ENCODE assay signal across 2 cellular contexts in the genomic region with DNA sequence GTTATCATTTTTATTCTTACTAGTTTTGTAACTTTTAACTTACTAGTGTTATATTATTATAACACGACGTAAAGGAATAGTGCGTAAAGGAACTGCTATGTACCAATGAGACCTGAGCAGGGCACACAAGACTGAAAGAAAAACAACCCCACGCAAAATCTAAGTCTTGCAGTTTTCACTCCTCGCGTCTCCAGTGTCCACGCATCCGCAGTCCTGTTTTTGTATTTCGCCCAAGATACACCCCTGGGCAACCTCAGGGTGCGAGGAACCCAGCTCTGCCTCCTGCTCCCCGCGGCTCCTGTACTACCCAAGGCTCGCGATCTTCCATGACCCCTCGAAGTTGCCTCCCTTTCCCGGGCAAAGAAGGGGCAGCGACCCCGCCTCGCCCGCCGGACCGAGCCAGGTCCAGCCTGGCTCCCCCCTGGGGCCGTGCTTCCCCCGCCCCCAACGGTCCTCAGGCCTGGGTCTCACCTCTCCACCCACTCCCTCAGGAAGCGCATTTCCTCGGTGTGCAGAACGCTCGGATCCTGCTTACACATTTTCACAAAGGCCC.
TF ChIP-seq lines count a peak whose summit lies in the region.

No MANE protein-coding gene starts in this region.

TF ChIP-seq in GM23338, 12 proteins besides CTCF, POLR2A, EP300 and RAD21 (continued from another document):
- TF ChIP-seq ZNF462 (CRISPR knock-in tag; IDR thresholded peaks at IDR 0.05) (no peak), EZH2phosphoT487 (IDR thresholded peaks at IDR 0.05; ENCODE audit: unreplicated experiment) (no peak), POLR2AphosphoS5 (IDR thresholded peaks at IDR 0.05; ENCODE audit: low read depth) (no peak)
- TF ChIP-seq, protein P1, sequence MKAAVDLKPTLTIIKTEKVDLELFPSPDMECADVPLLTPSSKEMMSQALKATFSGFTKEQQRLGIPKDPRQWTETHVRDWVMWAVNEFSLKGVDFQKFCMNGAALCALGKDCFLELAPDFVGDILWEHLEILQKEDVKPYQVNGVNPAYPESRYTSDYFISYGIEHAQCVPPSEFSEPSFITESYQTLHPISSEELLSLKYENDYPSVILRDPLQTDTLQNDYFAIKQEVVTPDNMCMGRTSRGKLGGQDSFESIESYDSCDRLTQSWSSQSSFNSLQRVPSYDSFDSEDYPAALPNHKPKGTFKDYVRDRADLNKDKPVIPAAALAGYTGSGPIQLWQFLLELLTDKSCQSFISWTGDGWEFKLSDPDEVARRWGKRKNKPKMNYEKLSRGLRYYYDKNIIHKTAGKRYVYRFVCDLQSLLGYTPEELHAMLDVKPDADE (IDR thresholded peaks at IDR 0.05), result no peak
TF ChIP-seq in GM23338: peak in this region for 0.

TF ChIP-seq in neural cell, 6 proteins besides CTCF, POLR2A, EP300 and RAD21 (continued from another document):
- TF ChIP-seq, protein P2, sequence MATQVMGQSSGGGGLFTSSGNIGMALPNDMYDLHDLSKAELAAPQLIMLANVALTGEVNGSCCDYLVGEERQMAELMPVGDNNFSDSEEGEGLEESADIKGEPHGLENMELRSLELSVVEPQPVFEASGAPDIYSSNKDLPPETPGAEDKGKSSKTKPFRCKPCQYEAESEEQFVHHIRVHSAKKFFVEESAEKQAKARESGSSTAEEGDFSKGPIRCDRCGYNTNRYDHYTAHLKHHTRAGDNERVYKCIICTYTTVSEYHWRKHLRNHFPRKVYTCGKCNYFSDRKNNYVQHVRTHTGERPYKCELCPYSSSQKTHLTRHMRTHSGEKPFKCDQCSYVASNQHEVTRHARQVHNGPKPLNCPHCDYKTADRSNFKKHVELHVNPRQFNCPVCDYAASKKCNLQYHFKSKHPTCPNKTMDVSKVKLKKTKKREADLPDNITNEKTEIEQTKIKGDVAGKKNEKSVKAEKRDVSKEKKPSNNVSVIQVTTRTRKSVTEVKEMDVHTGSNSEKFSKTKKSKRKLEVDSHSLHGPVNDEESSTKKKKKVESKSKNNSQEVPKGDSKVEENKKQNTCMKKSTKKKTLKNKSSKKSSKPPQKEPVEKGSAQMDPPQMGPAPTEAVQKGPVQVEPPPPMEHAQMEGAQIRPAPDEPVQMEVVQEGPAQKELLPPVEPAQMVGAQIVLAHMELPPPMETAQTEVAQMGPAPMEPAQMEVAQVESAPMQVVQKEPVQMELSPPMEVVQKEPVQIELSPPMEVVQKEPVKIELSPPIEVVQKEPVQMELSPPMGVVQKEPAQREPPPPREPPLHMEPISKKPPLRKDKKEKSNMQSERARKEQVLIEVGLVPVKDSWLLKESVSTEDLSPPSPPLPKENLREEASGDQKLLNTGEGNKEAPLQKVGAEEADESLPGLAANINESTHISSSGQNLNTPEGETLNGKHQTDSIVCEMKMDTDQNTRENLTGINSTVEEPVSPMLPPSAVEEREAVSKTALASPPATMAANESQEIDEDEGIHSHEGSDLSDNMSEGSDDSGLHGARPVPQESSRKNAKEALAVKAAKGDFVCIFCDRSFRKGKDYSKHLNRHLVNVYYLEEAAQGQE (IDR thresholded peaks at IDR 0.05; ENCODE audit: borderline replicate concordance), result peak; percentile 44
- no peak for TF ChIP-seq POLR2AphosphoS5 (IDR thresholded peaks at IDR 0.05)
- TF ChIP-seq SMC3 (conservative IDR thresholded peaks at IDR 0.05; ENCODE audit: poor library complexity), result peak; percentile 16
- TF ChIP-seq TAF1 (IDR thresholded peaks at IDR 0.05; ENCODE audit: low read depth), result peak; percentile 69
